ENCODE assay signal across 21 cellular contexts in the genomic region with DNA sequence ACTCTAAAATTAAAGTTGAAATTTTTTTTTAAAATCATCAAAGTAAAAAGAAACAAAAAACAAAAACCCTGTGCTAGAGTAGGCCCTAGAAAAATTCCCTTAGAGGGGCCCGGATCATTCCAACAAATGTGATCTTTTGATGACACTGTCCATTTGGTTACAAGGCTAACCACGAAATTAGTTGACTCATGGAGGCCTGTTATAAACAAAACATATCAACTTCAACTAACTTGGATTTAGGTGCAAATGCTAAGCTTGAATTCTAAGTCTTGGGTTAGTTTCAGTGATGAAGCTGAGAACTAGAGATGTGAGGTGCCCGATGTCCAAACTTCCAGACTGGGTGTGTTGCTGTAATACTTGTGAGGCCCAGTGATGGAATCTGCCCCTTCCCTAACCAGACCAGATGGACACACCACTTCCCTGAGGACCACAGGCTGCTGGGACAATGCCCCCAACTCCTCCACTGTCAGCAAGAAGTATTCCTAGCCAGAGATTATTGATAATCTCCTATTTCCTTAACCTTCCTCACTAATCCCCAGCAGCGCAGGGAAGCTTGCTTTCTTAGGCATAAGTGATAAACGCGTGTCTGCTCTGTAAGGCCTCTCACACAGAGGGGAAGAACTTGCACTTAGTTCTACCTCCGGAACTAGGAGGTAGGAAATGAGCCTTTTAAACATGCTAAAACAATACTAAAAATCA.
"Had no signal": no experiment of that assay in that cellular context is flagged by ENCODE, and none has a peak within 500 bp of the region (broad histone marks: within the 10 kb centered on the region; RNA-seq: fewer than 3 reads in every experiment).

No MANE protein-coding gene starts in this region.

- ATAC-seq: activated CD4-positive, alpha-beta T cell treated with anti-CD3 and anti-CD28 coated beads for 36 hours; activated naive CD4-positive, alpha-beta T cell treated with anti-CD3 and anti-CD28 coated beads, Interleukin-2, amount 50 U/mL, for 72 hours; activated T-cell treated with anti-CD3 and anti-CD28 coated beads, Interleukin-2, amount 50 U/mL, for 4 hours; esophagus mucosa; left lung; natural killer cell treated with Interleukin-12 subunit alpha and Interleukin-12 subunit beta and Interleukin-15 and Interleukin-18, amount 100 ng/mL, for 72 hours had no signal

- DNase-seq: activated CD4-positive, alpha-beta memory T cell treated with anti-CD3 and anti-CD28 coated beads, Interleukin-2, amount 10 ng/mL, durations not matched to agents 7 days and 5 days; activated CD4-positive, alpha-beta T cell treated with anti-CD3 and anti-CD28 coated beads for 36 hours; activated effector memory CD4-positive, alpha-beta T cell treated with Interleukin-2 at 50 U/mL for 16 hours; activated T-cell treated with anti-CD3 and anti-CD28 coated beads, Interleukin-2, amount 50 U/mL, for 4 hours; dorsolateral prefrontal cortex; hypothalamus; kidney; left lung; posterior cingulate gyrus; right cardiac atrium; small intestine; stimulated activated CD4-positive, alpha-beta T cell treated with anti-CD3 and anti-CD28 coated beads, Interleukin-4, amount 100 ng/mL, for 4 hours; stimulated activated CD8-positive, alpha-beta memory T cell treated with anti-CD3 and anti-CD28 coated beads, Interleukin-4, amount 100 ng/mL, for 48 hours; stimulated activated naive CD4-positive, alpha-beta T cell treated with Interleukin-2 at 50 U/mL for 16 hours had no signal

- H3K4me3 Mint-ChIP-seq: activated CD4-positive, alpha-beta memory T cell treated with anti-CD3 and anti-CD28 coated beads, Interleukin-2, amount 10 ng/mL, durations not matched to agents 7 days and 5 days; activated CD4-positive, alpha-beta T cell treated with anti-CD3 and anti-CD28 coated beads for 36 hours; activated T-cell treated with anti-CD3 and anti-CD28 coated beads, Interleukin-2, amount 50 U/mL, for 4 hours; memory B cell; natural killer cell treated with Interleukin-12 subunit alpha and Interleukin-12 subunit beta and Interleukin-15 and Interleukin-18, amount 100 ng/mL, for 72 hours; type B pancreatic cell had no signal

- H3K4me3 ChIP-seq: cardiac muscle cell, dorsolateral prefrontal cortex, left lung had no signal

- H3K36me3 ChIP-seq: cardiac muscle cell, left lung had no signal

- H3K27me3 ChIP-seq: cardiac muscle cell, dorsolateral prefrontal cortex, left lung had no signal

- H3K27ac Mint-ChIP-seq: activated CD4-positive, alpha-beta memory T cell treated with anti-CD3 and anti-CD28 coated beads, Interleukin-2, amount 10 ng/mL, durations not matched to agents 7 days and 5 days; activated CD4-positive, alpha-beta T cell treated with anti-CD3 and anti-CD28 coated beads for 36 hours; activated naive CD4-positive, alpha-beta T cell treated with anti-CD3 and anti-CD28 coated beads, Interleukin-2, amount 50 U/mL, for 72 hours; memory B cell; natural killer cell treated with Interleukin-12 subunit alpha and Interleukin-12 subunit beta and Interleukin-15 and Interleukin-18, amount 100 ng/mL, for 72 hours; type B pancreatic cell had no signal

- H3K36me3 Mint-ChIP-seq: memory B cell; natural killer cell treated with Interleukin-12 subunit alpha and Interleukin-12 subunit beta and Interleukin-15 and Interleukin-18, amount 100 ng/mL, for 72 hours had no signal

- H3K4me1 Mint-ChIP-seq: activated CD4-positive, alpha-beta memory T cell treated with anti-CD3 and anti-CD28 coated beads, Interleukin-2, amount 10 ng/mL, durations not matched to agents 7 days and 5 days; activated CD4-positive, alpha-beta T cell treated with anti-CD3 and anti-CD28 coated beads for 36 hours; memory B cell had no signal

- H3K27ac ChIP-seq: cardiac muscle cell, left lung, VCaP had no signal

- H3K27me3 Mint-ChIP-seq: memory B cell, type B pancreatic cell had no signal

- H3K9me3 Mint-ChIP-seq: activated CD4-positive, alpha-beta memory T cell treated with anti-CD3 and anti-CD28 coated beads, Interleukin-2, amount 10 ng/mL, durations not matched to agents 7 days and 5 days had no signal
